ENCODE assay signal across 3 cellular contexts in the genomic region with DNA sequence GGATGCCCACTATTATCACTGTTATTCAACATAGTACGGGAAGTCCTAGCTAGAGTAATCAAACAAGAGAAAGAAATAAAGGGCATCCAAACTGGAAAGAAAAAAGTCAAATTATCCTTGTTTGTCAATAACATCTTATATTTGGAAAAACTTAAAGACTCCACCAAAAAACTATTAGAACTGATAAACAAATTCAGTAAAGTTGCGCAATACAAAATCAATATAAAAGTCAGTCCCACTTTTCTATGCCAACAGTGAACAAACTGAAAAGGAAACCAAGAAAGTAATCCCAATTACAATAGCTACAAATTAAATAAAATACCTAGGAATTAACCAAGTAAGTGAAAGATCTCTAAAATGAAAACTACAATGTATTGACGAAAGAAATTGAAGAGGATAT.
TF ChIP-seq lines count a peak whose summit lies in the region.

No MANE protein-coding gene starts in this region.

TF ChIP-seq in IMR-90, 13 proteins besides CTCF, POLR2A, EP300 and RAD21:
- TF ChIP-seq CEBPB (IDR thresholded peaks at IDR 0.05; ENCODE audit: low read depth, low read length) (peak; percentile 91), CHD1 (IDR thresholded peaks at IDR 0.05; ENCODE audit: low read depth, low read length) (no peak), FOS (IDR thresholded peaks at IDR 0.05; ENCODE audit: low read depth, low read length) (no peak), NFE2L2 (IDR thresholded peaks at IDR 0.05; ENCODE audit: low read depth, low read length) (no peak)
TF ChIP-seq in IMR-90: peak in this region for 1.

TF ChIP-seq in Ishikawa, 13 proteins besides CTCF, POLR2A, EP300 and RAD21:
- peak; percentile 15; the same call in 1 of the 2 replicates for TF ChIP-seq CEBPB (IDR thresholded peaks at IDR 0.05)
- no peak for TF ChIP-seq MAX (IDR thresholded peaks at IDR 0.05)
TF ChIP-seq in Ishikawa: peak in this region for 1.

TF ChIP-seq in H1, 55 proteins besides CTCF, POLR2A, EP300 and RAD21:
- peak; percentile 90 for TF ChIP-seq CEBPB (IDR thresholded peaks at IDR 0.05; ENCODE audit: low read depth, low read length)
- TF ChIP-seq POLR2AphosphoS5 (IDR thresholded peaks at IDR 0.05; ENCODE audit: low read depth, low read length), result no peak
